Comparison of ENCODE assay signal across 1 cellular context in genomic region chr5:131263648-131264452, GRCh38.
A peak's percentile ranks its signal among the peaks of the same experiment; 100 is the strongest.
TF ChIP-seq lines count a peak whose summit lies in the region.

TSS of gene CDC42SE2 (plus strand) at chr5:131264053. CDS start at chr5:131359494, 95,441 bp downstream.

TF ChIP-seq in A549, 52 proteins besides CTCF, POLR2A, EP300 and RAD21 (continued from another document):
- TF ChIP-seq, protein P1, sequence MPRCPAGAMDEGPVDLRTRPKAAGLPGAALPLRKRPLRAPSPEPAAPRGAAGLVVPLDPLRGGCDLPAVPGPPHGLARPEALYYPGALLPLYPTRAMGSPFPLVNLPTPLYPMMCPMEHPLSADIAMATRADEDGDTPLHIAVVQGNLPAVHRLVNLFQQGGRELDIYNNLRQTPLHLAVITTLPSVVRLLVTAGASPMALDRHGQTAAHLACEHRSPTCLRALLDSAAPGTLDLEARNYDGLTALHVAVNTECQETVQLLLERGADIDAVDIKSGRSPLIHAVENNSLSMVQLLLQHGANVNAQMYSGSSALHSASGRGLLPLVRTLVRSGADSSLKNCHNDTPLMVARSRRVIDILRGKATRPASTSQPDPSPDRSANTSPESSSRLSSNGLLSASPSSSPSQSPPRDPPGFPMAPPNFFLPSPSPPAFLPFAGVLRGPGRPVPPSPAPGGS (IDR thresholded peaks at IDR 0.05): peak; percentile 65
- TF ChIP-seq REST (IDR thresholded peaks at IDR 0.05) (no peak), RNF2 (IDR thresholded peaks at IDR 0.05; ENCODE audit: borderline replicate concordance, low read depth) (no peak), FOXS1 (CRISPR knock-in tag; IDR thresholded peaks at IDR 0.05) (no peak), TP53 (CRISPR knock-in tag; IDR thresholded peaks at IDR 0.05) (no peak), MYC (IDR thresholded peaks at IDR 0.05; ENCODE audit: borderline replicate concordance, low read length) (no peak)
- TF ChIP-seq, protein P2, sequence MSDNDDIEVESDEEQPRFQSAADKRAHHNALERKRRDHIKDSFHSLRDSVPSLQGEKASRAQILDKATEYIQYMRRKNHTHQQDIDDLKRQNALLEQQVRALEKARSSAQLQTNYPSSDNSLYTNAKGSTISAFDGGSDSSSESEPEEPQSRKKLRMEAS (IDR thresholded peaks at IDR 0.05): peak; percentile 39
